ENCODE assay signal across 8 cellular contexts in genomic region chr11:47408598-47409439, GRCh38. TPM values are rescaled to one million over a fixed set of nuclear protein-coding genes. Genes with fewer than 3 reads are reported as not detected.
DNase-seq lines count a peak whose midpoint lies in the region; ATAC-seq lines count a peak whose summit lies in the region.

No MANE protein-coding gene starts in this region.

- H3K27ac ChIP-seq in esophagus (ENCODE audit: low read depth in 2 of 2, low read length in 1 of 2) = peak overlapping the region; percentile 70 to 89

- H3K27ac Mint-ChIP-seq in naive thymus-derived CD8-positive, alpha-beta T cell = peak overlapping the region; percentile 85 to 97 (median 96)

- peaks cover 6 to 28% (median 25%) of the 10 kb centered on the region in 4 donors for H3K4me1 Mint-ChIP-seq in naive thymus-derived CD8-positive, alpha-beta T cell

- H3K9me3 ChIP-seq in HAP-1 (no peaks in the 10 kb centered on the region), esophagus (ENCODE audit: control insufficient read depth in 2 of 2, insufficient read depth in 1 of 2, low read depth in 1 of 2, low read length in 1 of 2) (no peaks in the 10 kb centered on the region)

- ATAC-seq in naive thymus-derived CD8-positive, alpha-beta T cell = peak; percentile 4 to 16

- H3K27me3 Mint-ChIP-seq in naive thymus-derived CD8-positive, alpha-beta T cell = no peaks in the 10 kb centered on the region

- 3 to 4% methylated on average over 27 to 50 of the region's 50 CpGs for WGBS in esophagus, 2 donors

- no peaks in the 10 kb centered on the region for H3K9me3 Mint-ChIP-seq in naive thymus-derived CD8-positive, alpha-beta T cell

- H3K4me1 ChIP-seq in HAP-1 (peaks cover 13% of the 10 kb centered on the region), esophagus (ENCODE audit: control insufficient read depth in 2 of 2, insufficient read depth in 2 of 2, low read length in 1 of 2) (peaks cover 7 to 18% of the 10 kb centered on the region in 2 donors)

- no peaks in the 10 kb centered on the region for H3K27me3 ChIP-seq in HAP-1 (ENCODE audit: low read depth)
- H3K27me3 ChIP-seq in esophagus (ENCODE audit: control insufficient read depth in 1 of 2, insufficient read depth in 2 of 2, low read length in 2 of 2) = no peaks in the 10 kb centered on the region

- POLR2A ChIA-PET in naive thymus-derived CD8-positive, alpha-beta T cell (lab: Charles Lee) = interaction anchor here (0.6 to 5.9 kb wide), 15 partner anchors 9 to 231 kb away, joined by 3 to 57 read pairs (median 5); partner anchors contain the start of genes ACP2, DDB2 and PSMC3

- in situ Hi-C loops in HAP-1 (cut with MboI; ENCODE audit: low sequenced_read_pairs) = no loop called here

- peak overlapping the region; percentile 83 for H3K4me3 ChIP-seq in HAP-1
- peak overlapping the region; percentile 61 to 63 for H3K4me3 ChIP-seq in esophagus (ENCODE audit: low read depth in 1 of 2, low read length in 2 of 2)

- H3K36me3 Mint-ChIP-seq in naive thymus-derived CD8-positive, alpha-beta T cell = peaks cover 0 to 11% (median 1%) of the 10 kb centered on the region in 3 donors

- H3K36me3 ChIP-seq in HAP-1 (replicated peaks) (peaks cover 22% of the 10 kb centered on the region), esophagus (ENCODE audit: control insufficient read depth in 2 of 2, insufficient read depth in 2 of 2, low read length in 1 of 2) (peaks cover 0 to 3% of the 10 kb centered on the region in 2 donors)

- peak overlapping the region; percentile 89 to 96 (median 92) for H3K4me3 Mint-ChIP-seq in naive thymus-derived CD8-positive, alpha-beta T cell

- DNase-seq in CD1c-positive myeloid dendritic cell (ENCODE audit: extremely low spot score) = peak; percentile 21
- DNase-seq in HAP-1 (ENCODE audit: low spot score in 2 of 2) = peak in 1 of 2 experiments; percentile 31
- DNase-seq in SW480 (ENCODE audit: low spot score) = peak; percentile 65
- DNase-seq in naive thymus-derived CD8-positive, alpha-beta T cell = peak in 2 of 10 donors; percentile 26 to 32
- no peak for DNase-seq in NCI-H1436 (lab: John Stamatoyannopoulos, UW)
- no peak for DNase-seq in pons (ENCODE audit: low spot score)
- DNase-seq in activated CD4-positive, CD25-positive, alpha-beta regulatory T cell (lab: John Stamatoyannopoulos, UW) = no peak

RNA-seq across cellular contexts. Expression of gene SLC39A13, which starts 0.4 kb away (rescaled TPM):
- polyA plus RNA-seq in esophagus = 10 to 100 TPM; 14.3 to 21.1 TPM
- total RNA-seq in naive thymus-derived CD8-positive, alpha-beta T cell = 10 to 100 TPM; 63.2 to 63.9 TPM
- polyA plus RNA-seq in naive thymus-derived CD8-positive, alpha-beta T cell = 10 to 100 TPM; 23.8 to 41.9 (median 24.4) TPM

RNA-seq across cellular contexts. Expression of gene PSMC3, which starts 17.4 kb away (rescaled TPM):
- 100 to 1,000 TPM in 1 of 2 donors, 10 to 100 TPM in 1; 90.3 to 137 TPM for polyA plus RNA-seq in esophagus
- 10 to 100 TPM; 58.4 to 60.0 TPM for total RNA-seq in naive thymus-derived CD8-positive, alpha-beta T cell
- polyA plus RNA-seq in naive thymus-derived CD8-positive, alpha-beta T cell = 100 to 1,000 TPM in 1 of 3 donors, 10 to 100 TPM in 2; 91.5 to 106 (median 94.0) TPM

RNA-seq across cellular contexts. Expression of gene SPI1, which starts 30.5 kb away (rescaled TPM):
- polyA plus RNA-seq in esophagus = 1 to 10 TPM; 3.9 to 6.8 TPM
- 1 to 10 TPM; 3.4 to 4.7 TPM for total RNA-seq in naive thymus-derived CD8-positive, alpha-beta T cell
- not detected for polyA plus RNA-seq in naive thymus-derived CD8-positive, alpha-beta T cell

RNA-seq across cellular contexts. Expression of gene RAPSN, which starts 40.1 kb away (rescaled TPM):
- under 1 TPM; 0.13 to 0.16 TPM for polyA plus RNA-seq in esophagus
- total RNA-seq in naive thymus-derived CD8-positive, alpha-beta T cell = 1 to 10 TPM; 1.3 to 1.5 TPM
- not detected for polyA plus RNA-seq in naive thymus-derived CD8-positive, alpha-beta T cell

RNA-seq across cellular contexts. Expression of gene MYBPC3, which starts 56.3 kb away (rescaled TPM):
- under 1 TPM; 0.04 to 0.08 TPM for polyA plus RNA-seq in esophagus
- under 1 TPM in 1 of 2 experiments, not detected in 1; 0.16 TPM for total RNA-seq in naive thymus-derived CD8-positive, alpha-beta T cell
- not detected for polyA plus RNA-seq in naive thymus-derived CD8-positive, alpha-beta T cell

Comparison
In these comparisons a context has a peak if more than half of its experiments do, and no peak if none do; other contexts are left out.
1. DNase-seq: peak in CD1c-positive myeloid dendritic cell (single experiment) and SW480 (single experiment); none in NCI-H1436 (single experiment), pons (single experiment) and activated CD4-positive, CD25-positive, alpha-beta regulatory T cell (0 of 4).
2. RNA of gene SPI1, which starts 30.5 kb away (polyA plus RNA-seq): 3.9 to 6.8 TPM in esophagus; not detected in naive thymus-derived CD8-positive, alpha-beta T cell; every median in the first group is over 4 times any median in the second.